ENCODE assay signal across 8 cellular contexts in the genomic region with DNA sequence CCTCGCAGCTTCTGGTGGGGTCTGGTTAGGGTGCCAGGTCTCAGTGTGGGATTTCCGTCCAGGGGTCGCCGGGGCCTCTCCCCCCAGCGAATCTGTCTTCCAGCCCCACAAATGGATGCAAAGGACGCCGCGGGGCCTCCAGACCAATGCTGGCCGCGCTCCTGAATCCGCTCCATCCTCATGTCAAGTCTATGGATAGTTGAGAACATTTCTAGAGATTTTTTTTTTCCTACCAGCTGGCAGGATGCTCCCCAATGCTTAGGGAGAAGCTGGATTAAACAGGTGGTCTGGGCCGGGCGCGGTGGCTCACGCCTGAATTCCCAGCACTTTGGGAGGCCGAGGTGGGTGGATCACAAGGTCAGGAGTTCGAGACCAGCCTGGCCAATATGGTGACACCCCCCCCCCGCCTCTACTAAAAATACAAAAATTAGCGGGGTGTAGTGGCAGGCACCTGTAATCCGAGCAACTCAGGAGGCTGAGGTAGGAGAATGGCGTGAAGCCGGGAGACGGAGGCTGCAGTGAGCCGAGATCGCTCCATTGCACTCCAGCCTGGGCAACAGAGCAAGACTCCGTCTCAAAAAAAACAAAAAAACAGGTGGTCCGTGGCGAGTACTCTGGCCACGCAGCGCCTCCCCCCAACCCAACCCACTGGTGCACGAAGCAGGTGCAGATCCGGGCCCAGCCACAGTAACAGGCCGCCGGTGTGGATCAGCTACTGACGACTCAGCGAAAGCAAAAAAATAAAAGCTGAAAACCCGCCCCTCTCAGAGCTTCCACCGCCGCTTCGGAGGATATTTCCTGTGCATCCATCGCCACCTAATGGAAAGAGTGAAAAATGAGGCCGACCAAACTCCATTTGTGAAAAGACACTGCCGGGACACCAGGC. TPM values are rescaled to one million over a fixed set of nuclear protein-coding genes. Genes with fewer than 3 reads are reported as not detected.
DNase-seq lines count a peak whose midpoint lies in the region; ATAC-seq and TF ChIP-seq lines count a peak whose summit lies in the region.

No MANE protein-coding gene starts in this region.

- intact Hi-C loops in CD4-positive, alpha-beta memory T cell (cut with micrococcal nuclease) = loop anchor here (1.0 to 2.0 kb wide), 6 partner anchors 16 to 570 kb away; partner anchors contain the start of genes GEMIN4 and VPS53

- peaks cover 7 to 21% (median 15%) of the 10 kb centered on the region in 4 donors for H3K4me1 Mint-ChIP-seq in CD4-positive, alpha-beta memory T cell

- peak overlapping the region; percentile 37 for H3K27ac ChIP-seq in CD4-positive, alpha-beta memory T cell (ENCODE audit: low read depth, low read length)

- H3K4me3 ChIP-seq in CD4-positive, alpha-beta memory T cell (ENCODE audit: low read length in 2 of 2) = peak overlapping the region in 1 of 2 donors; percentile 45
- peak overlapping the region; percentile 47 for H3K4me3 ChIP-seq in kidney epithelial cell (ENCODE audit: low read depth, low read length)

- H3K36me3 ChIP-seq in CD4-positive, alpha-beta memory T cell (ENCODE audit: insufficient read depth, low read length) = no peaks in the 10 kb centered on the region
- H3K36me3 ChIP-seq in kidney epithelial cell (ENCODE audit: control insufficient read depth, insufficient read depth, low read length) = no peaks in the 10 kb centered on the region

- peaks cover 14% of the 10 kb centered on the region for H3K27me3 ChIP-seq in CD4-positive, alpha-beta memory T cell (ENCODE audit: insufficient read depth, low read length)
- H3K27me3 ChIP-seq in kidney epithelial cell (ENCODE audit: control insufficient read depth, insufficient read depth, low read length) = no peaks in the 10 kb centered on the region

- peak; percentile 48 for ATAC-seq in HG02678 (IDR thresholded peaks at IDR 0.05; ENCODE audit: unreplicated experiment)
- ATAC-seq in activated CD4-positive, CD25-positive, alpha-beta regulatory T cell treated with anti-CD3 and anti-CD28 coated beads, Interleukin-2, amount 50 U/mL, for 24 hours = peak; percentile 77 to 81
- no peak for ATAC-seq in GM18498 (IDR thresholded peaks at IDR 0.05; ENCODE audit: unreplicated experiment)

- TF ChIP-seq CTCF in kidney epithelial cell (IDR thresholded peaks at IDR 0.05; ENCODE audit: insufficient read depth, low read length, poor library complexity, severe bottlenecking) = peak; percentile 63

- CTCF ChIA-PET in CD4-positive, alpha-beta memory T cell (lab: Charles Lee; ENCODE audit: partially characterized antibody) = interaction anchor here (0.7 to 3.4 kb wide), 31 partner anchors 8 to 593 kb away, joined by 3 to 65 read pairs (median 4); partner anchors contain the start of genes GLOD4, MRM3, TIMM22 and VPS53

- H3K9me3 Mint-ChIP-seq in CD4-positive, alpha-beta memory T cell = peaks cover 0 to 2% (median 0%) of the 10 kb centered on the region in 8 donors

- peaks cover 19 to 23% of the 10 kb centered on the region in 2 donors for H3K27me3 Mint-ChIP-seq in CD4-positive, alpha-beta memory T cell

- H3K4me1 ChIP-seq in CD4-positive, alpha-beta memory T cell (ENCODE audit: insufficient read depth, low read length) = peaks cover 20% of the 10 kb centered on the region

- no peaks in the 10 kb centered on the region for H3K9me3 ChIP-seq in CD4-positive, alpha-beta memory T cell (ENCODE audit: control insufficient read depth in 1 of 2, low read length in 2 of 2)

- H3K27ac Mint-ChIP-seq in CD4-positive, alpha-beta memory T cell = peak overlapping the region; percentile 24 to 93 (median 82)

- H3K36me3 Mint-ChIP-seq in CD4-positive, alpha-beta memory T cell = no peaks in the 10 kb centered on the region

- peak overlapping the region; percentile 73 to 89 (median 85) for H3K4me3 Mint-ChIP-seq in CD4-positive, alpha-beta memory T cell

- POLR2A ChIA-PET in CD4-positive, alpha-beta memory T cell (lab: Charles Lee; ENCODE audit: partially characterized antibody) = interaction anchor here (0.7 to 2.8 kb wide), 9 partner anchors 16 to 569 kb away, joined by 3 to 41 read pairs (median 3); partner anchors contain the start of genes GEMIN4, GLOD4, MRM3 and TIMM22

- peak; percentile 83 to 90 (median 88) for DNase-seq in CD4-positive, alpha-beta memory T cell
- peak; percentile 71 for DNase-seq in NCI-H226
- peak; percentile 87 for DNase-seq in cerebellum (ENCODE audit: low spot score)
- no peak for DNase-seq in kidney epithelial cell (ENCODE audit: low read depth)
- DNase-seq in stimulated activated CD4-positive, alpha-beta T cell treated with anti-CD3 and anti-CD28 coated beads, Interleukin-15, amount 100 ng/mL, for 48 hours (ENCODE audit: low read depth in 2 of 2) = peak; percentile 55 to 65

RNA-seq across cellular contexts. Expression of gene NXN, which starts 1.1 kb away (rescaled TPM):
- total RNA-seq in CD4-positive, alpha-beta memory T cell = 1 to 10 TPM in 1 of 2 experiments, under 1 TPM in 1; 0.55 to 1.5 TPM
- 1 to 10 TPM; 2.3 to 2.7 TPM for polyA plus RNA-seq in CD4-positive, alpha-beta memory T cell
- total RNA-seq in cerebellum (36.2 TPM), kidney epithelial cell (30.2 and 34.3 TPM in 2 replicates)

RNA-seq across cellular contexts. Expression of gene TIMM22, which starts 16.3 kb away (rescaled TPM):
- total RNA-seq in CD4-positive, alpha-beta memory T cell = 10 to 100 TPM; 12.3 to 13.2 TPM
- 10 to 100 TPM; 23.0 to 26.3 TPM for polyA plus RNA-seq in CD4-positive, alpha-beta memory T cell
- total RNA-seq in cerebellum (10.3 TPM), kidney epithelial cell (17.9 and 18.5 TPM in 2 replicates)

Comparison
In these comparisons a context has a peak if more than half of its experiments do, and no peak if none do; other contexts are left out.
1. RNA of gene NXN, which starts 1.1 kb away (total RNA-seq): 36.2 TPM in cerebellum (single experiment) and 30.2 to 34.3 TPM in kidney epithelial cell; 0.55 to 1.5 TPM in CD4-positive, alpha-beta memory T cell; every median in the first group is over 10 times any median in the second.